1 cellular context compared by ENCODE assay signal in the genomic region with DNA sequence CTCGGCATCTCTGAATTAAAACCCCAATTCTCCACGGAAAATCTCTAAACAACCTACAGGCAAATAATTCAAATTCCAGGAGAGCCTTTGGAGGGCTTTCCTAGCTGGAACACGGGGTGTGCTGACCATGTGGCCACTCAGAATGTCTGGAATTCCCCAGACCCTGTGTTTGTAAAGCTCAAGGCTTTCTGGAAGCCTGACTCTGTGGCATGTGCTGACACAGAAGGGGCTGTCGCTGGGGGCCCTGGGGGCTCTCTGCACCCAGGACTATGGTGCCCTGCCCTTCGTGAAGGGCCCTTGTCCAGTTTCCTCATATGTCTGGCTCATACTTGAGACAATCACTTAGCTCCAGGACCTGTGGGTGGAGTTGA.
TF ChIP-seq lines count a peak whose summit lies in the region.

No MANE protein-coding gene starts in this region.

TF ChIP-seq in H1, 55 proteins besides CTCF, POLR2A, EP300 and RAD21:
- TF ChIP-seq NRF1 (IDR thresholded peaks at IDR 0.05; ENCODE audit: low read depth, low read length) (no peak), RXRA (IDR thresholded peaks at IDR 0.05; ENCODE audit: insufficient read depth, low read depth, low read length) (no peak), E2F6 (IDR thresholded peaks at IDR 0.05) (peak; percentile 87), TEAD4 (IDR thresholded peaks at IDR 0.05; ENCODE audit: low read depth, low read length) (peak; percentile 84), KDM5A (IDR thresholded peaks at IDR 0.05; ENCODE audit: low read length) (no peak), MAX (IDR thresholded peaks at IDR 0.05) (peak; percentile 78), KDM4A (IDR thresholded peaks at IDR 0.05; ENCODE audit: low read depth, low read length, severe bottlenecking) (peak; percentile 10)
TF ChIP-seq in H1: peak in this region for 4.
